1 cellular context compared by ENCODE assay signal in the genomic region with DNA sequence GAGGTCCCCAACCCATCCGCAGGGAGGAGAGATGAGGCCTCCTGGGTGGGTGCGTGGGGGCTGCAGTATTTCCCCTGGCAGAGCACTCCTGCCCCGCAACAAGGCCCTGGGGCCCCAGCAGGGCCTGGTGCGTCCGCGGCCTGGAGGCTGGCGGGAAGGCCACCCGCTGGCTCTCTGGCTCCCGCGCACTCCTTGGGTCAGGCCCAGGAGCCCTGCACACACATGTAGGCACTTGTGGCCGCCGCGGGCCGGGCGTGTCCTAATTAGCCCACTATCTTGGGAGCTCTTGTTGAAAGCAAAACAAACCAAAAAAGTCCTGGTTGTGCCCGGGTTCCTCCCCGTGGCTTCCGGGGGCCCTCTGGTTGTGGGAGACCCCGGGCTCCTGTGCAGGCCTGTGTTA.
TF ChIP-seq lines count a peak whose summit lies in the region.

No MANE protein-coding gene starts in this region.

TF ChIP-seq in HEK293, 187 proteins besides CTCF, POLR2A, EP300 and RAD21 (continued from another document and continues in another):
- TF ChIP-seq, protein P1, sequence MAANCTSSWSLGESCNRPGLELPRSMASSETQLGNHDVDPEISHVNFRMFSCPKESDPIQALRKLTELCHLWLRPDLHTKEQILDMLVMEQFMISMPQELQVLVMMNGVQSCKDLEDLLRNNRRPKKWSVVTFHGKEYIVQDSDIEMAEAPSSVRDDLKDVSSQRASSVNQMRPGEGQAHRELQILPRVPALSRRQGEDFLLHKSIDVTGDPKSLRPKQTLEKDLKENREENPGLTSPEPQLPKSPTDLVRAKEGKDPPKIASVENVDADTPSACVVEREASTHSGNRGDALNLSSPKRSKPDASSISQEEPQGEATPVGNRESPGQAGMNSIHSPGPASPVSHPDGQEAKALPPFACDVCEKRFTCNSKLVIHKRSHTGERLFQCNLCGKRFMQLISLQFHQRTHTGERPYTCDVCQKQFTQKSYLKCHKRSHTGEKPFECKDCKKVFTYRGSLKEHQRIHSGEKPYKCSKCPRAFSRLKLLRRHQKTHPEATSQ (tag by site-specific recombination; IDR thresholded peaks at IDR 0.05) = no peak
- TF ChIP-seq ZNF510 (tag by site-specific recombination; IDR thresholded peaks at IDR 0.05; ENCODE audit: insufficient replicate concordance) (no peak), ZNF596 (tag by site-specific recombination; IDR thresholded peaks at IDR 0.05) (no peak), ZNF10 (tag by site-specific recombination; IDR thresholded peaks at IDR 0.05) (no peak), GLIS1 (tag by site-specific recombination; IDR thresholded peaks at IDR 0.05) (peak; percentile 83), EGR2 (tag by site-specific recombination; IDR thresholded peaks at IDR 0.05; ENCODE audit: low read depth) (no peak), ZBTB8A (tag by site-specific recombination; IDR thresholded peaks at IDR 0.05) (peak; percentile 82), ZNF585B (tag by site-specific recombination; IDR thresholded peaks at IDR 0.05) (no peak), FEZF1 (tag by site-specific recombination; IDR thresholded peaks at IDR 0.05) (no peak), GLI2 (tag by site-specific recombination; IDR thresholded peaks at IDR 0.05; ENCODE audit: borderline replicate concordance, low read depth) (no peak), ZNF184 (tag by site-specific recombination; IDR thresholded peaks at IDR 0.05) (no peak), KLF16 (tag by site-specific recombination; IDR thresholded peaks at IDR 0.05) (no peak), SALL2 (tag by site-specific recombination; IDR thresholded peaks at IDR 0.05; ENCODE audit: borderline replicate concordance) (no peak), ZNF354C (tag by site-specific recombination; IDR thresholded peaks at IDR 0.05; ENCODE audit: borderline replicate concordance, low read depth) (no peak), ZNF629 (tag by site-specific recombination; IDR thresholded peaks at IDR 0.05) (no peak), ZNF274 (IDR thresholded peaks at IDR 0.05; ENCODE audit: low read length) (no peak), ZNF274 (tag by site-specific recombination; IDR thresholded peaks at IDR 0.05; ENCODE audit: borderline replicate concordance) (no peak), ZNF473 (tag by site-specific recombination; IDR thresholded peaks at IDR 0.05) (no peak), ZNF133 (tag by site-specific recombination; IDR thresholded peaks at IDR 0.05) (no peak), ZNF624 (tag by site-specific recombination; IDR thresholded peaks at IDR 0.05) (no peak), ZNF560 (tag by site-specific recombination; IDR thresholded peaks at IDR 0.05; ENCODE audit: borderline replicate concordance) (no peak), SCRT2 (tag by site-specific recombination; IDR thresholded peaks at IDR 0.05) (0 out of 2 replicates have a peak, but pooled peaks have one; percentile 13), TCF7L2 (IDR thresholded peaks at IDR 0.05; ENCODE audit: borderline replicate concordance, low read depth, low read length) (no peak), ZNF76 (tag by site-specific recombination; IDR thresholded peaks at IDR 0.05; ENCODE audit: borderline replicate concordance, low read depth) (no peak; the same call in 1 of the 2 replicates), ZNF776 (tag by site-specific recombination; IDR thresholded peaks at IDR 0.05; ENCODE audit: borderline replicate concordance) (no peak), ZNF324 (tag by site-specific recombination; IDR thresholded peaks at IDR 0.05) (no peak), ZBTB20 (tag by site-specific recombination; IDR thresholded peaks at IDR 0.05) (peak; percentile 73), ZNF548 (tag by site-specific recombination; IDR thresholded peaks at IDR 0.05) (no peak), ZNF223 (tag by site-specific recombination; IDR thresholded peaks at IDR 0.05) (no peak), ZFP3 (tag by site-specific recombination; IDR thresholded peaks at IDR 0.05; ENCODE audit: low read depth) (no peak), ZNF221 (tag by site-specific recombination; IDR thresholded peaks at IDR 0.05; ENCODE audit: borderline replicate concordance) (no peak), ZNF155 (tag by site-specific recombination; IDR thresholded peaks at IDR 0.05) (no peak), ZNF501 (tag by site-specific recombination; IDR thresholded peaks at IDR 0.05) (no peak), ZNF48 (tag by site-specific recombination; IDR thresholded peaks at IDR 0.05) (no peak), KLF1 (tag by site-specific recombination; IDR thresholded peaks at IDR 0.05) (peak; percentile 32; the same call in 1 of the 2 replicates), ZNF16 (tag by site-specific recombination; IDR thresholded peaks at IDR 0.05; ENCODE audit: low read depth) (no peak)
- TF ChIP-seq, protein P2, sequence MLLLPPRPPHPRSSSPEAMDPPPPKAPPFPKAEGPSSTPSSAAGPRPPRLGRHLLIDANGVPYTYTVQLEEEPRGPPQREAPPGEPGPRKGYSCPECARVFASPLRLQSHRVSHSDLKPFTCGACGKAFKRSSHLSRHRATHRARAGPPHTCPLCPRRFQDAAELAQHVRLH (tag by site-specific recombination; IDR thresholded peaks at IDR 0.05) = no peak
- TF ChIP-seq, protein P3, sequence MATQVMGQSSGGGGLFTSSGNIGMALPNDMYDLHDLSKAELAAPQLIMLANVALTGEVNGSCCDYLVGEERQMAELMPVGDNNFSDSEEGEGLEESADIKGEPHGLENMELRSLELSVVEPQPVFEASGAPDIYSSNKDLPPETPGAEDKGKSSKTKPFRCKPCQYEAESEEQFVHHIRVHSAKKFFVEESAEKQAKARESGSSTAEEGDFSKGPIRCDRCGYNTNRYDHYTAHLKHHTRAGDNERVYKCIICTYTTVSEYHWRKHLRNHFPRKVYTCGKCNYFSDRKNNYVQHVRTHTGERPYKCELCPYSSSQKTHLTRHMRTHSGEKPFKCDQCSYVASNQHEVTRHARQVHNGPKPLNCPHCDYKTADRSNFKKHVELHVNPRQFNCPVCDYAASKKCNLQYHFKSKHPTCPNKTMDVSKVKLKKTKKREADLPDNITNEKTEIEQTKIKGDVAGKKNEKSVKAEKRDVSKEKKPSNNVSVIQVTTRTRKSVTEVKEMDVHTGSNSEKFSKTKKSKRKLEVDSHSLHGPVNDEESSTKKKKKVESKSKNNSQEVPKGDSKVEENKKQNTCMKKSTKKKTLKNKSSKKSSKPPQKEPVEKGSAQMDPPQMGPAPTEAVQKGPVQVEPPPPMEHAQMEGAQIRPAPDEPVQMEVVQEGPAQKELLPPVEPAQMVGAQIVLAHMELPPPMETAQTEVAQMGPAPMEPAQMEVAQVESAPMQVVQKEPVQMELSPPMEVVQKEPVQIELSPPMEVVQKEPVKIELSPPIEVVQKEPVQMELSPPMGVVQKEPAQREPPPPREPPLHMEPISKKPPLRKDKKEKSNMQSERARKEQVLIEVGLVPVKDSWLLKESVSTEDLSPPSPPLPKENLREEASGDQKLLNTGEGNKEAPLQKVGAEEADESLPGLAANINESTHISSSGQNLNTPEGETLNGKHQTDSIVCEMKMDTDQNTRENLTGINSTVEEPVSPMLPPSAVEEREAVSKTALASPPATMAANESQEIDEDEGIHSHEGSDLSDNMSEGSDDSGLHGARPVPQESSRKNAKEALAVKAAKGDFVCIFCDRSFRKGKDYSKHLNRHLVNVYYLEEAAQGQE (tag by site-specific recombination; IDR thresholded peaks at IDR 0.05) = no peak
- TF ChIP-seq, protein P4, sequence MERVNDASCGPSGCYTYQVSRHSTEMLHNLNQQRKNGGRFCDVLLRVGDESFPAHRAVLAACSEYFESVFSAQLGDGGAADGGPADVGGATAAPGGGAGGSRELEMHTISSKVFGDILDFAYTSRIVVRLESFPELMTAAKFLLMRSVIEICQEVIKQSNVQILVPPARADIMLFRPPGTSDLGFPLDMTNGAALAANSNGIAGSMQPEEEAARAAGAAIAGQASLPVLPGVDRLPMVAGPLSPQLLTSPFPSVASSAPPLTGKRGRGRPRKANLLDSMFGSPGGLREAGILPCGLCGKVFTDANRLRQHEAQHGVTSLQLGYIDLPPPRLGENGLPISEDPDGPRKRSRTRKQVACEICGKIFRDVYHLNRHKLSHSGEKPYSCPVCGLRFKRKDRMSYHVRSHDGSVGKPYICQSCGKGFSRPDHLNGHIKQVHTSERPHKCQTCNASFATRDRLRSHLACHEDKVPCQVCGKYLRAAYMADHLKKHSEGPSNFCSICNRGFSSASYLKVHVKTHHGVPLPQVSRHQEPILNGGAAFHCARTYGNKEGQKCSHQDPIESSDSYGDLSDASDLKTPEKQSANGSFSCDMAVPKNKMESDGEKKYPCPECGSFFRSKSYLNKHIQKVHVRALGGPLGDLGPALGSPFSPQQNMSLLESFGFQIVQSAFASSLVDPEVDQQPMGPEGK (tag by site-specific recombination; IDR thresholded peaks at IDR 0.05) = 0 out of 2 replicates have a peak, but pooled peaks have one; percentile 34
- TF ChIP-seq, protein P5, sequence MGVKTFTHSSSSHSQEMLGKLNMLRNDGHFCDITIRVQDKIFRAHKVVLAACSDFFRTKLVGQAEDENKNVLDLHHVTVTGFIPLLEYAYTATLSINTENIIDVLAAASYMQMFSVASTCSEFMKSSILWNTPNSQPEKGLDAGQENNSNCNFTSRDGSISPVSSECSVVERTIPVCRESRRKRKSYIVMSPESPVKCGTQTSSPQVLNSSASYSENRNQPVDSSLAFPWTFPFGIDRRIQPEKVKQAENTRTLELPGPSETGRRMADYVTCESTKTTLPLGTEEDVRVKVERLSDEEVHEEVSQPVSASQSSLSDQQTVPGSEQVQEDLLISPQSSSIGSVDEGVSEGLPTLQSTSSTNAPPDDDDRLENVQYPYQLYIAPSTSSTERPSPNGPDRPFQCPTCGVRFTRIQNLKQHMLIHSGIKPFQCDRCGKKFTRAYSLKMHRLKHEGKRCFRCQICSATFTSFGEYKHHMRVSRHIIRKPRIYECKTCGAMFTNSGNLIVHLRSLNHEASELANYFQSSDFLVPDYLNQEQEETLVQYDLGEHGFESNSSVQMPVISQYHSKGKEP (tag by site-specific recombination; IDR thresholded peaks at IDR 0.05) = no peak
- TF ChIP-seq, protein P6, sequence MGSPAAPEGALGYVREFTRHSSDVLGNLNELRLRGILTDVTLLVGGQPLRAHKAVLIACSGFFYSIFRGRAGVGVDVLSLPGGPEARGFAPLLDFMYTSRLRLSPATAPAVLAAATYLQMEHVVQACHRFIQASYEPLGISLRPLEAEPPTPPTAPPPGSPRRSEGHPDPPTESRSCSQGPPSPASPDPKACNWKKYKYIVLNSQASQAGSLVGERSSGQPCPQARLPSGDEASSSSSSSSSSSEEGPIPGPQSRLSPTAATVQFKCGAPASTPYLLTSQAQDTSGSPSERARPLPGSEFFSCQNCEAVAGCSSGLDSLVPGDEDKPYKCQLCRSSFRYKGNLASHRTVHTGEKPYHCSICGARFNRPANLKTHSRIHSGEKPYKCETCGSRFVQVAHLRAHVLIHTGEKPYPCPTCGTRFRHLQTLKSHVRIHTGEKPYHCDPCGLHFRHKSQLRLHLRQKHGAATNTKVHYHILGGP (tag by site-specific recombination; IDR thresholded peaks at IDR 0.05) = no peak
- TF ChIP-seq, protein P7, sequence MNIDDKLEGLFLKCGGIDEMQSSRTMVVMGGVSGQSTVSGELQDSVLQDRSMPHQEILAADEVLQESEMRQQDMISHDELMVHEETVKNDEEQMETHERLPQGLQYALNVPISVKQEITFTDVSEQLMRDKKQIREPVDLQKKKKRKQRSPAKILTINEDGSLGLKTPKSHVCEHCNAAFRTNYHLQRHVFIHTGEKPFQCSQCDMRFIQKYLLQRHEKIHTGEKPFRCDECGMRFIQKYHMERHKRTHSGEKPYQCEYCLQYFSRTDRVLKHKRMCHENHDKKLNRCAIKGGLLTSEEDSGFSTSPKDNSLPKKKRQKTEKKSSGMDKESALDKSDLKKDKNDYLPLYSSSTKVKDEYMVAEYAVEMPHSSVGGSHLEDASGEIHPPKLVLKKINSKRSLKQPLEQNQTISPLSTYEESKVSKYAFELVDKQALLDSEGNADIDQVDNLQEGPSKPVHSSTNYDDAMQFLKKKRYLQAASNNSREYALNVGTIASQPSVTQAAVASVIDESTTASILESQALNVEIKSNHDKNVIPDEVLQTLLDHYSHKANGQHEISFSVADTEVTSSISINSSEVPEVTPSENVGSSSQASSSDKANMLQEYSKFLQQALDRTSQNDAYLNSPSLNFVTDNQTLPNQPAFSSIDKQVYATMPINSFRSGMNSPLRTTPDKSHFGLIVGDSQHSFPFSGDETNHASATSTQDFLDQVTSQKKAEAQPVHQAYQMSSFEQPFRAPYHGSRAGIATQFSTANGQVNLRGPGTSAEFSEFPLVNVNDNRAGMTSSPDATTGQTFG (tag by site-specific recombination; IDR thresholded peaks at IDR 0.05; ENCODE audit: borderline replicate concordance) = no peak
- TF ChIP-seq, protein P8, sequence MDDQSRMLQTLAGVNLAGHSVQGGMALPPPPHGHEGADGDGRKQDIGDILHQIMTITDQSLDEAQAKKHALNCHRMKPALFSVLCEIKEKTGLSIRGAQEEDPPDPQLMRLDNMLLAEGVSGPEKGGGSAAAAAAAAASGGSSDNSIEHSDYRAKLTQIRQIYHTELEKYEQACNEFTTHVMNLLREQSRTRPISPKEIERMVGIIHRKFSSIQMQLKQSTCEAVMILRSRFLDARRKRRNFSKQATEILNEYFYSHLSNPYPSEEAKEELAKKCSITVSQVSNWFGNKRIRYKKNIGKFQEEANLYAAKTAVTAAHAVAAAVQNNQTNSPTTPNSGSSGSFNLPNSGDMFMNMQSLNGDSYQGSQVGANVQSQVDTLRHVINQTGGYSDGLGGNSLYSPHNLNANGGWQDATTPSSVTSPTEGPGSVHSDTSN (CRISPR knock-in tag; IDR thresholded peaks at IDR 0.05) = no peak
- TF ChIP-seq, protein P9, sequence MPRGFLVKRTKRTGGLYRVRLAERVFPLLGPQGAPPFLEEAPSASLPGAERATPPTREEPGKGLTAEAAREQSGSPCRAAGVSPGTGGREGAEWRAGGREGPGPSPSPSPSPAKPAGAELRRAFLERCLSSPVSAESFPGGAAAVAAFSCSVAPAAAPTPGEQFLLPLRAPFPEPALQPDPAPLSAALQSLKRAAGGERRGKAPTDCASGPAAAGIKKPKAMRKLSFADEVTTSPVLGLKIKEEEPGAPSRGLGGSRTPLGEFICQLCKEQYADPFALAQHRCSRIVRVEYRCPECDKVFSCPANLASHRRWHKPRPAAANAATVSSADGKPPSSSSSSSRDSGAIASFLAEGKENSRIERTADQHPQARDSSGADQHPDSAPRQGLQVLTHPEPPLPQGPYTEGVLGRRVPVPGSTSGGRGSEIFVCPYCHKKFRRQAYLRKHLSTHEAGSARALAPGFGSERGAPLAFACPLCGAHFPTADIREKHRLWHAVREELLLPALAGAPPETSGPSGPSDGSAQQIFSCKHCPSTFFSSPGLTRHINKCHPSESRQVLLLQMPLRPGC (tag by site-specific recombination; IDR thresholded peaks at IDR 0.05) = no peak
- TF ChIP-seq, protein P10, sequence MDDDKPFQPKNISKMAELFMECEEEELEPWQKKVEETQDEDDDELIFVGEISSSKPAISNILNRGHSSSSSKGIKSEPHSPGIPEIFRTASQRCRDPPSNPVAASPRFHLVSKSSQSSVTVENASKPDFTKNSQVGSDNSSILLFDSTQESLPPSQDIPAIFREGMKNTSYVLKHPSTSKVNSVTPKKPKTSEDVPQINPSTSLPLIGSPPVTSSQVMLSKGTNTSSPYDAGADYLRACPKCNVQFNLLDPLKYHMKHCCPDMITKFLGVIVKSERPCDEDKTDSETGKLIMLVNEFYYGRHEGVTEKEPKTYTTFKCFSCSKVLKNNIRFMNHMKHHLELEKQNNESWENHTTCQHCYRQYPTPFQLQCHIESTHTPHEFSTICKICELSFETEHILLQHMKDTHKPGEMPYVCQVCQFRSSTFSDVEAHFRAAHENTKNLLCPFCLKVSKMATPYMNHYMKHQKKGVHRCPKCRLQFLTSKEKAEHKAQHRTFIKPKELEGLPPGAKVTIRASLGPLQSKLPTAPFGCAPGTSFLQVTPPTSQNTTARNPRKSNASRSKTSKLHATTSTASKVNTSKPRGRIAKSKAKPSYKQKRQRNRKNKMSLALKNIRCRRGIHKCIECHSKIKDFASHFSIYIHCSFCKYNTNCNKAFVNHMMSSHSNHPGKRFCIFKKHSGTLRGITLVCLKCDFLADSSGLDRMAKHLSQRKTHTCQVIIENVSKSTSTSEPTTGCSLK (tag by site-specific recombination; IDR thresholded peaks at IDR 0.05) = no peak
